Comparison of ENCODE assay signal across 8 cellular contexts in genomic region chr10:79093658-79094411, GRCh38. TPM values are rescaled to one million over a fixed set of nuclear protein-coding genes. Genes with fewer than 3 reads are reported as not detected.
DNase-seq lines count a peak whose midpoint lies in the region; ATAC-seq, FAIRE-seq and TF ChIP-seq lines count a peak whose summit lies in the region.

No MANE protein-coding gene starts in this region.

- ATAC-seq in HG02943 (IDR thresholded peaks at IDR 0.05; ENCODE audit: low read depth, unreplicated experiment), result peak; percentile 46

- peaks cover 62 to 79% of the 10 kb centered on the region in 2 donors for H3K4me1 ChIP-seq in kidney (ENCODE audit: control insufficient read depth in 1 of 2, insufficient read depth in 1 of 2, low read depth in 1 of 2, low read length in 2 of 2)
- H3K4me1 ChIP-seq in thymus (ENCODE audit: control insufficient read depth, insufficient read depth, low read length), result peaks cover 22% of the 10 kb centered on the region

- peak overlapping the region; percentile 87 to 93 for H3K27ac ChIP-seq in kidney (ENCODE audit: low read depth in 2 of 2, low read length in 2 of 2)
- H3K27ac ChIP-seq in thymus (ENCODE audit: low read depth), result peak overlapping the region; percentile 58

- 27% methylated on average over 24 of the region's 24 CpGs for WGBS in thymus

- intact Hi-C loops in kidney (cut with DNase I), result no loop called here

- no peaks in the 10 kb centered on the region for H3K9me3 ChIP-seq in kidney (ENCODE audit: control insufficient read depth in 1 of 2, low read length in 2 of 2)
- no peaks in the 10 kb centered on the region for H3K9me3 ChIP-seq in thymus (ENCODE audit: control insufficient read depth)

- no peak for TF ChIP-seq CTCF in kidney (IDR thresholded peaks at IDR 0.05; ENCODE audit: borderline replicate concordance, extremely low read depth, insufficient read depth)

- no peak overlapping the region for H3K4me3 ChIP-seq in kidney (ENCODE audit: low read length in 2 of 2)
- H3K4me3 ChIP-seq in thymus (ENCODE audit: low read length), result no peak overlapping the region

- H3K36me3 ChIP-seq in kidney (ENCODE audit: control insufficient read depth in 1 of 2, insufficient read depth in 2 of 2, low read length in 2 of 2) (no peaks in the 10 kb centered on the region), thymus (ENCODE audit: control insufficient read depth, insufficient read depth) (peaks cover 4% of the 10 kb centered on the region)

- H3K9ac ChIP-seq in kidney (ENCODE audit: low read length in 2 of 2), result peak overlapping the region in 1 of 2 donors; percentile 63

- FAIRE-seq in kidney (lab: Jason Lieb, UNC), result no peak

- peak; percentile 93 for DNase-seq in CMK (ENCODE audit: low read depth)
- DNase-seq in UCSD-AML1 (lab: John Stamatoyannopoulos, UW; ENCODE audit: unreplicated experiment), result peak; percentile 57
- peak; percentile 92 for DNase-seq in kidney
- DNase-seq in activated CD8-positive, alpha-beta memory T cell treated with anti-CD3 and anti-CD28 coated beads for 24 hours, result no peak
- DNase-seq in NCI-H82 treated with DMSO at 0.1 percent for 48 hours (lab: John Stamatoyannopoulos, UW; ENCODE audit: unreplicated experiment), result no peak
- no peak for DNase-seq in NCI-H1694 (lab: John Stamatoyannopoulos, UW)

- no peaks in the 10 kb centered on the region for H3K27me3 ChIP-seq in thymus (ENCODE audit: control insufficient read depth, insufficient read depth)

RNA-seq across cellular contexts. Expression of gene ZMIZ1, which starts 25.1 kb away (rescaled TPM):
- 97.6 TPM for total RNA-seq in kidney
- polyA plus RNA-seq in kidney (ENCODE audit: insufficient read depth, low read depth, low replicate concordance) (14.2 TPM), thymus (14.2 TPM)

Comparison
In these comparisons a context has a peak if more than half of its experiments do, and no peak if none do; other contexts are left out.
1. DNase-seq: peak in CMK (single experiment), UCSD-AML1 (single experiment) and kidney (single experiment); none in activated CD8-positive, alpha-beta memory T cell treated with anti-CD3 and anti-CD28 coated beads for 24 hours (single experiment), NCI-H82 treated with DMSO at 0.1 percent for 48 hours (single experiment) and NCI-H1694 (single experiment).